In genomic region chr22:47341464-47341863, GRCh38 we compare ENCODE assay signal across 11 cellular contexts.
"Had no signal": no experiment of that assay in that cellular context is flagged by ENCODE, and none has a peak within 500 bp of the region (broad histone marks: within the 10 kb centered on the region; RNA-seq: fewer than 3 reads in every experiment).

No MANE protein-coding gene starts in this region.

- FAIRE-seq: H1, H54 had no signal

- H3K4me3 ChIP-seq: GM23248, GM23338, HAP-1 had no signal

- H3K4me1 ChIP-seq: HAP-1 had no signal

- ATAC-seq: GM23338, HCT116 had no signal

- DNase-seq: GOT3, H7, H9, HCEC 1CT, HFFc6 had no signal

- H3K4me1 Mint-ChIP-seq: GM23338, H9 had no signal

- H3K27ac Mint-ChIP-seq: GM23338, H9, HFFc6 had no signal

- H3K36me3 ChIP-seq: HAP-1 had no signal

- H3K4me3 Mint-ChIP-seq: GM23338, H9, HFFc6 had no signal

- H3K9me3 ChIP-seq: HAP-1 had no signal

- H3K27ac ChIP-seq: GM23248 had no signal
